ENCODE assay signal across 12 cellular contexts in genomic region chr12:16833376-16833775, GRCh38.
DNase-seq lines count a peak whose midpoint lies in the region; ATAC-seq and TF ChIP-seq lines count a peak whose summit lies in the region.
"Had no signal": no experiment of that assay in that cellular context is flagged by ENCODE, and none has a peak within 500 bp of the region (broad histone marks: within the 10 kb centered on the region; RNA-seq: fewer than 3 reads in every experiment).

No MANE protein-coding gene starts in this region.

- DNase-seq in GM10266 (ENCODE audit: extremely low spot score) (peak; percentile 29), D341Med (ENCODE audit: low spot score) (no peak), germinal center (ENCODE audit: low spot score) (no peak), omental fat pad (ENCODE audit: low spot score) (no peak), DMS53 treated with DMSO at 0.1 percent for 48 hours (lab: John Stamatoyannopoulos, UW; ENCODE audit: unreplicated experiment) (no peak)
- DNase-seq: ACHN, dermis blood vessel endothelial cell, NCI-H1417 treated with DMSO at 0.1 percent for 48 hours, thyroid gland had no signal

- TF ChIP-seq CTCF in GM10266 (IDR thresholded peaks at IDR 0.05; ENCODE audit: control insufficient read depth, insufficient read depth, low read depth, missing control alignments) (no peak), omental fat pad (IDR thresholded peaks at IDR 0.05) (no peak)

- ATAC-seq in GM19043 (IDR thresholded peaks at IDR 0.05; ENCODE audit: low read depth, unreplicated experiment), result peak; percentile 76
- ATAC-seq in HG02623 (IDR thresholded peaks at IDR 0.05; ENCODE audit: unreplicated experiment), result peak; percentile 97
- ATAC-seq in HG03280 (IDR thresholded peaks at IDR 0.05; ENCODE audit: unreplicated experiment), result peak; percentile 77
- no peak for ATAC-seq in omental fat pad (ENCODE audit: low FRiP score)
